Comparison of ENCODE assay signal across 7 cellular contexts in the genomic region with DNA sequence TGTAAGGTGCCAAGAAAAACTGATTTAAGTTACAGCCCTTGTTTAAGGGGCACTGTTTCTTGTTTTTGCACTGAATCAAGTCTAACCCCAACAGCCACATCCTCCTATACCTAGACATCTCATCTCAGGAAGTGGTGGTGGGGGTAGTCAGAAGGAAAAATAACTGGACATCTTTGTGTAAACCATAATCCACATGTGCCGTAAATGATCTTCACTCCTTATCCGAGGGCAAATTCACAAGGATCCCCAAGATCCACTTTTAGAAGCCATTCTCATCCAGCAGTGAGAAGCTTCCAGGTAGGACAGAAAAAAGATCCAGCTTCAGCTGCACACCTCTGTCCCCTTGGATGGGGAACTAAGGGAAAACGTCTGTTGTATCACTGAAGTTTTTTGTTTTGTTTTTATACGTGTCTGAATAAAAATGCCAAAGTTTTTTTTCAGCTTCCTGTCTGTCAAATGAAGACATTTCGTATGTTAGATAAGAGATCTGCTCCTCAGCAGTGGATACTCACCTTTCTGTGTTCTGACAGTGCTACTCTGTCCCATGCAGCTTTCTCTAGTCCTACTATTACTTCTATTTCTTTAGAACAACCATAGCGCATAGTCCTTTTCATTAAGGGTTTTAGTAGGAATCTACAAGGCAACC. TPM values are rescaled to one million over a fixed set of nuclear protein-coding genes. Genes with fewer than 3 reads are reported as not detected.
DNase-seq lines count a peak whose midpoint lies in the region; FAIRE-seq and TF ChIP-seq lines count a peak whose summit lies in the region.
"Had no signal": no experiment of that assay in that cellular context is flagged by ENCODE, and none has a peak within 500 bp of the region (broad histone marks: within the 10 kb centered on the region; RNA-seq: fewer than 3 reads in every experiment).

No MANE protein-coding gene starts in this region.

- TF ChIP-seq CTCF in brain (conservative IDR thresholded peaks at IDR 0.05) (no peak), progenitor cell of endocrine pancreas (IDR thresholded peaks at IDR 0.05; ENCODE audit: unreplicated experiment) (no peak)

- H3K27ac Mint-ChIP-seq in brain, result peak overlapping the region; percentile 52 to 100 (median 98)
- peak overlapping the region; percentile 95 for H3K27ac Mint-ChIP-seq in progenitor cell of endocrine pancreas

- peaks cover 42% of the 10 kb centered on the region for H3K4me1 Mint-ChIP-seq in brain
- H3K4me1 Mint-ChIP-seq in progenitor cell of endocrine pancreas (ENCODE audit: low read depth), result peaks cover 24% of the 10 kb centered on the region

- H3K27me3 Mint-ChIP-seq in brain, result peaks cover 15% of the 10 kb centered on the region
- H3K27me3 Mint-ChIP-seq in progenitor cell of endocrine pancreas, result no peaks in the 10 kb centered on the region

- peaks cover 22% of the 10 kb centered on the region for H3K36me3 Mint-ChIP-seq in brain
- H3K36me3 Mint-ChIP-seq in progenitor cell of endocrine pancreas (ENCODE audit: insufficient read depth), result peaks cover 30% of the 10 kb centered on the region

- FAIRE-seq in RCC 7860 (lab: Jason Lieb, UNC), result no peak

- H3K36me3 ChIP-seq in HUES48 (ENCODE audit: control insufficient read depth, insufficient read depth, low read length), result peaks cover 68% of the 10 kb centered on the region

- H3K4me3 Mint-ChIP-seq in brain (peak overlapping the region; percentile 89 to 99 (median 96)), progenitor cell of endocrine pancreas (ENCODE audit: low read depth) (peak overlapping the region; percentile 92)

- H3K27me3 ChIP-seq in HUES48 (ENCODE audit: control insufficient read depth, insufficient read depth, low read length), result no peaks in the 10 kb centered on the region

- H3K4me3 ChIP-seq in HUES48 (ENCODE audit: low read depth, low read length), result peak overlapping the region; percentile 70

- H3K9ac ChIP-seq in HUES48 (ENCODE audit: low read depth, low read length), result no peak overlapping the region

- H3K9me3 Mint-ChIP-seq in brain, result peaks cover 0 to 6% (median 0%) of the 10 kb centered on the region in 5 experiments
- no peaks in the 10 kb centered on the region for H3K9me3 Mint-ChIP-seq in progenitor cell of endocrine pancreas (ENCODE audit: low read depth)

- DNase-seq in progenitor cell of endocrine pancreas (ENCODE audit: low spot score, unreplicated experiment), result no peak
- DNase-seq in HUDEP-2 (lab: John Stamatoyannopoulos, UW; ENCODE audit: unreplicated experiment in 76 of 76), result no peak
- DNase-seq in NCI-H146 (lab: John Stamatoyannopoulos, UW), result no peak
- no peak for DNase-seq in RCC 7860 (ENCODE audit: low spot score)
- DNase-seq: stimulated activated CD4-positive, alpha-beta T cell treated with anti-CD3 and anti-CD28 coated beads, Interleukin-1b, Interleukin-23, amount 100 ng/mL, for 48 hours had no signal

- peak overlapping the region; percentile 87 for H3K27ac ChIP-seq in HUES48 (ENCODE audit: low read depth, low read length)

- H3K9me3 ChIP-seq in HUES48 (ENCODE audit: control insufficient read depth, insufficient read depth, low read length), result no peaks in the 10 kb centered on the region

- peaks cover 8% of the 10 kb centered on the region; the same call in 1 of the 2 replicates for H3K4me1 ChIP-seq in HUES48 (ENCODE audit: control insufficient read depth, insufficient read depth, low read length)

RNA-seq across cellular contexts. Expression of gene PA2G4, which starts 1.2 kb away (rescaled TPM):
- polyA plus RNA-seq in brain (ENCODE audit: insufficient read depth, low read depth, low replicate concordance), result 169 TPM
- 103 and 106 TPM in 2 replicates for total RNA-seq in progenitor cell of endocrine pancreas

RNA-seq across cellular contexts. Expression of gene RPL41, which starts 13.2 kb away (rescaled TPM):
- polyA plus RNA-seq in brain (ENCODE audit: insufficient read depth, low read depth, low replicate concordance), result 3,587 TPM
- total RNA-seq in progenitor cell of endocrine pancreas, result 3,912 and 3,916 TPM in 2 replicates

RNA-seq across cellular contexts. Expression of gene ZC3H10, which starts 14.9 kb away (rescaled TPM):
- polyA plus RNA-seq in brain (ENCODE audit: insufficient read depth, low read depth, low replicate concordance), result 4.0 TPM
- 12.0 and 13.8 TPM in 2 replicates for total RNA-seq in progenitor cell of endocrine pancreas

RNA-seq across cellular contexts. Expression of gene ERBB3, which starts 23.2 kb away (rescaled TPM):
- polyA plus RNA-seq in brain (ENCODE audit: insufficient read depth, low read depth, low replicate concordance), result 23.5 TPM
- total RNA-seq in progenitor cell of endocrine pancreas, result 206 and 221 TPM in 2 replicates

RNA-seq across cellular contexts. Expression of gene ESYT1, which starts 24.9 kb away (rescaled TPM):
- 132 TPM for polyA plus RNA-seq in brain (ENCODE audit: insufficient read depth, low read depth, low replicate concordance)
- total RNA-seq in progenitor cell of endocrine pancreas, result 102 TPM in 2 replicates
